Comparison of ENCODE assay signal across 23 cellular contexts in the genomic region with DNA sequence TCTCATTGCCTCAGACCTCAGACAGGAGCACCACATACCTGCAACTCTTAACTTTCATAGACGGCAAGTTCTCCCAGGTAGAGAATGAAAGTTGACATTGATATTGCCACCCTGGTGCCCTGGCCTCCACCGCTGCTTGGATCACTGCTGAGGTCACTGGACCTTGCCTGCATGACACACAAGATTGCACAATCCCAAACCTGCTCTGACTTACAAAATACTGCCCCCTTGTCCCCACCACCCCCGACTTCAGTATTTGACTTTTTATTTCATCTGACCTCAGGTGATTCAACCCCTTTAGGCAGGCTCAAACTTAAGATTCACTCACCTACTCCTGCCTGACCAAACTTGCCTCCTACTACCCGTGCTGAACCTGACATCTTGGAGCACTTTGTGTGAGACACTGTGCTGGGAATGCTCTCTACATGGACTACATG. TPM values are rescaled to one million over a fixed set of nuclear protein-coding genes. Genes with fewer than 3 reads are reported as not detected.
DNase-seq lines count a peak whose midpoint lies in the region; ATAC-seq, FAIRE-seq and TF ChIP-seq lines count a peak whose summit lies in the region.
"Had no signal": no experiment of that assay in that cellular context is flagged by ENCODE, and none has a peak within 500 bp of the region (broad histone marks: within the 10 kb centered on the region; RNA-seq: fewer than 3 reads in every experiment).

No MANE protein-coding gene starts in this region.

- no peaks in the 10 kb centered on the region for H3K9me2 ChIP-seq in hepatocyte (replicated peaks; ENCODE audit: insufficient read depth)

- 45 to 62% (median 59%) methylated on average over 4 of the region's 4 CpGs for WGBS in adrenal gland, 4 donors
- 86% methylated on average over 4 of the region's 4 CpGs for WGBS in hepatocyte (ENCODE audit: low lambda C conversion rate, missing lambda C conversion rate)
- WGBS in pancreas, 2 donors: 53% methylated on average over 4 of the region's 4 CpGs

- intact Hi-C loops in left ventricle myocardium superior (cut with micrococcal nuclease): no loop called here
- intact Hi-C loops in left ventricle myocardium inferior (cut with micrococcal nuclease): no loop called here
- intact Hi-C loops in adrenal gland (cut with DNase I): no loop called here
- intact Hi-C loops in pancreas (cut with DNase I): no loop called here

- TF ChIP-seq CTCF in left ventricle myocardium inferior (IDR thresholded peaks at IDR 0.05; ENCODE audit: borderline replicate concordance): no peak
- no peak for TF ChIP-seq CTCF in adrenal gland (IDR thresholded peaks at IDR 0.05)
- no peak for TF ChIP-seq CTCF in hepatocyte (IDR thresholded peaks at IDR 0.05; ENCODE audit: poor library complexity)
- no peak for TF ChIP-seq CTCF in pancreas (IDR thresholded peaks at IDR 0.05)

- no peaks in the 10 kb centered on the region for H4K20me1 ChIP-seq in hepatocyte (ENCODE audit: insufficient read depth, poor library complexity, severe bottlenecking)

- no peak overlapping the region for H3K4me2 ChIP-seq in hepatocyte

- H3K4me3 ChIP-seq in left ventricle myocardium inferior (no peak overlapping the region), adrenal gland (no peak overlapping the region), hepatocyte (no peak overlapping the region), pancreas (no peak overlapping the region)
- H3K4me3 ChIP-seq: prostate gland, spleen, tibial nerve had no signal

- H2AFZ ChIP-seq in hepatocyte: no peak overlapping the region

- no peak for TF ChIP-seq POLR2A in adrenal gland (IDR thresholded peaks at IDR 0.05)

- H3K4me1 ChIP-seq in left ventricle myocardium inferior: peaks cover 9% of the 10 kb centered on the region
- no peaks in the 10 kb centered on the region for H3K4me1 ChIP-seq in adrenal gland (replicated peaks in 1 of 2)
- H3K4me1 ChIP-seq in hepatocyte (ENCODE audit: insufficient read depth): no peaks in the 10 kb centered on the region
- no peaks in the 10 kb centered on the region for H3K4me1 ChIP-seq in pancreas
- H3K4me1 ChIP-seq: prostate gland, tibial nerve had no signal

- no peak for FAIRE-seq in pancreas (lab: Jason Lieb, UNC)
- FAIRE-seq: G401.6, TTC549 had no signal

- no peaks in the 10 kb centered on the region for H3K79me2 ChIP-seq in hepatocyte

- H3K36me3 ChIP-seq in left ventricle myocardium inferior (no peaks in the 10 kb centered on the region), adrenal gland (replicated peaks in 1 of 2) (no peaks in the 10 kb centered on the region), hepatocyte (replicated peaks; ENCODE audit: insufficient read depth, low read depth) (no peaks in the 10 kb centered on the region), pancreas (no peaks in the 10 kb centered on the region)
- H3K36me3 ChIP-seq: prostate gland, spleen, tibial nerve had no signal

- ATAC-seq in left ventricle myocardium superior: peak; percentile 40
- ATAC-seq in pancreas: no peak
- ATAC-seq: esophagus mucosa had no signal

- H3K27me3 ChIP-seq in left ventricle myocardium inferior (ENCODE audit: low read depth) (no peaks in the 10 kb centered on the region), adrenal gland (no peaks in the 10 kb centered on the region), hepatocyte (no peaks in the 10 kb centered on the region), pancreas (no peaks in the 10 kb centered on the region)
- H3K27me3 ChIP-seq: spleen, tibial nerve had no signal

- no peak for DNase-seq in left ventricle myocardium superior
- no peak for DNase-seq in left ventricle myocardium inferior
- DNase-seq in adrenal gland: peak in 6 of 7 donors; percentile 26 to 72 (median 56)
- peak; percentile 22 for DNase-seq in hepatocyte (ENCODE audit: low spot score)
- no peak for DNase-seq in HK-2 (ENCODE audit: unreplicated experiment)
- no peak for DNase-seq in pancreas
- DNase-seq in KG1 (lab: John Stamatoyannopoulos, UW): no peak
- no peak for DNase-seq in anterior cingulate cortex (lab: John Stamatoyannopoulos, UW)
- DNase-seq: activated CD4-positive, alpha-beta T cell treated with anti-CD3 and anti-CD28 coated beads, Interleukin-2, amount 50 U/mL, for 1 hour; activated gamma-delta T cell; amygdala; DMS 273 treated with DMSO at 0.1 percent for 48 hours; NCI-H1417; NCI-H510A; spleen; stimulated activated CD4-positive, alpha-beta T cell treated with anti-CD3 and anti-CD28 coated beads, Interleukin-4, amount 100 ng/mL, for 24 hours had no signal

- no peaks in the 10 kb centered on the region for H3K9me3 ChIP-seq in left ventricle myocardium inferior (replicated peaks)
- H3K9me3 ChIP-seq in adrenal gland (replicated peaks in 1 of 3): no peaks in the 10 kb centered on the region
- no peaks in the 10 kb centered on the region for H3K9me3 ChIP-seq in hepatocyte (ENCODE audit: low read depth)
- H3K9me3 ChIP-seq in pancreas: no peaks in the 10 kb centered on the region
- H3K9me3 ChIP-seq: prostate gland, spleen, tibial nerve had no signal

- H3K27ac ChIP-seq in left ventricle myocardium inferior (replicated peaks) (no peak overlapping the region), adrenal gland (no peak overlapping the region), hepatocyte (no peak overlapping the region), pancreas (no peak overlapping the region)
- H3K27ac ChIP-seq: prostate gland, RWPE1, spleen, tibial nerve had no signal

RNA-seq across cellular contexts. Expression of a gene that starts 43.1 kb away (rescaled TPM):
- total RNA-seq in left ventricle myocardium superior (58.1 TPM), left ventricle myocardium inferior (54.9 TPM), adrenal gland (10 to 100 TPM; 24.9 to 41.9 (median 28.3) TPM), hepatocyte (8.7 and 9.3 TPM in 2 replicates), pancreas (1 to 10 TPM; 2.3 to 6.5 (median 5.7) TPM)
- polyA plus RNA-seq in adrenal gland (10 to 100 TPM; 11.3 to 26.0 (median 17.3) TPM), hepatocyte (9.3 and 10.0 TPM in 2 replicates), pancreas (10 to 100 TPM in 1 of 2 donors, 1 to 10 TPM in 1; 4.0 to 10.1 TPM)
- polyA plus RNA-seq: neural cell had no signal

Comparison
In these comparisons a context has a peak if more than half of its experiments do, and no peak if none do; other contexts are left out.
1. DNase-seq: peak in adrenal gland (6 of 7) and hepatocyte (single experiment); none in left ventricle myocardium superior (single experiment), left ventricle myocardium inferior (single experiment), HK-2 (single experiment), pancreas (0 of 6), KG1 (single experiment) and anterior cingulate cortex (0 of 58).